In the genomic region with DNA sequence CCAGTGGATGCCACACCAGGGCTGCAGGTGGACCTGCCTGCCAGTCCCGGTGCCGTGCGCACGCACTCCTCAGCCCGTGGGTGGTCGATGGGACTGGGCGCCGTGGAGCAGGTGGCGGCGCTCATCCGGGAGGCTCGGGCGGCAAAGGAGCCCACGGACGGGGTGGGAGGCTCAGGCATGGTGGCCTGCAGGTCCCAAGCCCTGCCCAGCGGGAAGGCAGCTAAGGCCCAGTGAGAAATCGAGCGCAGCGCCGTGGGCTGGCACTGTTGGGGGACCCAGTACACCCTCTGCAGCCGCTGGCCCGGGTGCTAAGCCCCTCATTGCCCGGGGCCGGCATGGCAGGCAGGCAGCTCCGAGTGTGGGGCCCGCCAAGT, we compare ENCODE assay signal across 31 cellular contexts.
"Had no signal": no experiment of that assay in that cellular context is flagged by ENCODE, and none has a peak within 500 bp of the region (broad histone marks: within the 10 kb centered on the region; RNA-seq: fewer than 3 reads in every experiment).

No MANE protein-coding gene starts in this region.

- H3K4me1 Mint-ChIP-seq: activated B cell treated with CpG ODN at 0.5 μM for 24 hours had no signal

- H3K4me3 Mint-ChIP-seq: activated B cell treated with CpG ODN at 0.5 μM for 24 hours; activated CD4-positive, alpha-beta memory T cell treated with anti-CD3 and anti-CD28 coated beads for 36 hours; activated naive CD4-positive, alpha-beta T cell treated with anti-CD3 and anti-CD28 coated beads for 36 hours; activated T-cell treated with anti-CD3 and anti-CD28 coated beads, Interleukin-2, amount 50 U/mL, for 4 hours; activated T-helper 1 cell treated with anti-CD3 and anti-CD28 coated beads, Interleukin-12 subunit alpha, Interleukin-12 subunit beta, Interleukin-2, Interleukin-4 antibody, amounts not matched to agents 30 ng/mL and 10 ng/mL and 1 ng/mL, durations not matched to agents 14 hours and 24 hours and 36 hours; brain; T-helper 1 cell treated with Interleukin-12 subunit alpha and Interleukin-12 subunit beta and Interleukin-4 antibody, amounts not matched to agents 30 μg/mL and 1 μg/mL, for 36 hours; T-helper 2 cell treated with Interferon-gamma antibody and Interleukin-4, amounts not matched to agents 5 μg/mL and 100 μg/mL, for 36 hours had no signal

- DNase-seq: activated B cell treated with CpG ODN at 0.5 μM for 24 hours; activated CD4-positive, alpha-beta memory T cell treated with anti-CD3 and anti-CD28 coated beads for 36 hours; activated CD4-positive, alpha-beta T cell treated with anti-CD3 and anti-CD28 coated beads for 4 hours; activated CD4-positive, alpha-beta T cell treated with anti-CD3 and anti-CD28 coated beads, Interleukin-2, amount 50 U/mL, for 1 hour; activated CD4-positive, CD25-positive, alpha-beta regulatory T cell treated with anti-CD3 and anti-CD28 coated beads, Interleukin-2, amount 50 U/mL, for 72 hours; activated CD8-positive, alpha-beta memory T cell treated with anti-CD3 and anti-CD28 coated beads, Interleukin-2, amount 50 U/mL, for 4 hours; activated gamma-delta T cell treated with Interleukin-2 at 50 U/mL for 16 hours; activated naive CD4-positive, alpha-beta T cell treated with anti-CD3 and anti-CD28 coated beads for 36 hours; activated T-cell treated with anti-CD3 and anti-CD28 coated beads for 4 hours; activated T-cell treated with anti-CD3 and anti-CD28 coated beads, Interleukin-2, amount 50 U/mL, for 4 hours; anterior cingulate cortex; Karpas-422; NCI-H1105; NCI-H1417 treated with DMSO at 0.1 percent for 48 hours; NCI-H187 treated with DMSO at 0.1 percent for 48 hours; NCI-H2081; NCI-H510A; NCI-H526; NCI-H748 treated with DMSO at 0.1 percent for 48 hours; NK-92 treated with Interleukin-12 subunit alpha and Interleukin-12 subunit beta, amount 100 ng/mL, for 24 hours; PC-3; Peyer's patch; RPMI8226; SHP77 treated with DMSO at 0.1 percent for 48 hours; SK-N-SH had no signal

- H3K27me3 Mint-ChIP-seq: activated B cell treated with CpG ODN at 0.5 μM for 24 hours; activated CD4-positive, alpha-beta memory T cell treated with anti-CD3 and anti-CD28 coated beads for 36 hours; brain had no signal

- H3K9me3 Mint-ChIP-seq: activated B cell treated with CpG ODN at 0.5 μM for 24 hours; activated CD4-positive, alpha-beta memory T cell treated with anti-CD3 and anti-CD28 coated beads for 36 hours; activated naive CD4-positive, alpha-beta T cell treated with anti-CD3 and anti-CD28 coated beads for 36 hours; activated naive CD4-positive, alpha-beta T cell treated with anti-CD3 and anti-CD28 coated beads, Interleukin-2, amount 50 U/mL, for 72 hours; activated T-cell treated with anti-CD3 and anti-CD28 coated beads, Interleukin-2, amount 50 U/mL, for 4 hours; activated T-helper 1 cell treated with anti-CD3 and anti-CD28 coated beads, Interleukin-12 subunit alpha, Interleukin-12 subunit beta, Interleukin-2, Interleukin-4 antibody, amounts not matched to agents 30 ng/mL and 10 ng/mL and 1 ng/mL, durations not matched to agents 14 hours and 24 hours and 36 hours; T-helper 1 cell treated with Interleukin-12 subunit alpha and Interleukin-12 subunit beta and Interleukin-4 antibody, amounts not matched to agents 30 μg/mL and 1 μg/mL, for 36 hours; T-helper 2 cell treated with Interferon-gamma antibody and Interleukin-4, amounts not matched to agents 5 μg/mL and 100 μg/mL, for 36 hours had no signal

- H3K4me1 ChIP-seq: Peyer's patch, SJSA1 had no signal

- H3K4me3 ChIP-seq: Peyer's patch, SJSA1 had no signal

- H3K36me3 ChIP-seq: Peyer's patch, SJSA1 had no signal

- H3K27me3 ChIP-seq: Peyer's patch, SJSA1 had no signal

- H3K36me3 Mint-ChIP-seq: activated CD4-positive, alpha-beta memory T cell treated with anti-CD3 and anti-CD28 coated beads for 36 hours; activated naive CD4-positive, alpha-beta T cell treated with anti-CD3 and anti-CD28 coated beads, Interleukin-2, amount 50 U/mL, for 72 hours; brain had no signal

- H3K27ac ChIP-seq: Peyer's patch, SJSA1 had no signal

- H3K27ac Mint-ChIP-seq: activated B cell treated with CpG ODN at 0.5 μM for 24 hours; activated CD4-positive, alpha-beta memory T cell treated with anti-CD3 and anti-CD28 coated beads for 36 hours; activated naive CD4-positive, alpha-beta T cell treated with anti-CD3 and anti-CD28 coated beads for 36 hours; activated naive CD4-positive, alpha-beta T cell treated with anti-CD3 and anti-CD28 coated beads, Interleukin-2, amount 50 U/mL, for 72 hours; activated T-helper 1 cell treated with anti-CD3 and anti-CD28 coated beads, Interleukin-12 subunit alpha, Interleukin-12 subunit beta, Interleukin-2, Interleukin-4 antibody, amounts not matched to agents 30 ng/mL and 10 ng/mL and 1 ng/mL, durations not matched to agents 14 hours and 24 hours and 36 hours; brain; T-helper 1 cell treated with Interleukin-12 subunit alpha and Interleukin-12 subunit beta and Interleukin-4 antibody, amounts not matched to agents 30 μg/mL and 1 μg/mL, for 36 hours; T-helper 2 cell treated with Interferon-gamma antibody and Interleukin-4, amounts not matched to agents 5 μg/mL and 100 μg/mL, for 36 hours had no signal

- H3K9me3 ChIP-seq: Peyer's patch, SJSA1, SK-N-SH had no signal
